Comparison of ENCODE assay signal across 1 cellular context in the genomic region with DNA sequence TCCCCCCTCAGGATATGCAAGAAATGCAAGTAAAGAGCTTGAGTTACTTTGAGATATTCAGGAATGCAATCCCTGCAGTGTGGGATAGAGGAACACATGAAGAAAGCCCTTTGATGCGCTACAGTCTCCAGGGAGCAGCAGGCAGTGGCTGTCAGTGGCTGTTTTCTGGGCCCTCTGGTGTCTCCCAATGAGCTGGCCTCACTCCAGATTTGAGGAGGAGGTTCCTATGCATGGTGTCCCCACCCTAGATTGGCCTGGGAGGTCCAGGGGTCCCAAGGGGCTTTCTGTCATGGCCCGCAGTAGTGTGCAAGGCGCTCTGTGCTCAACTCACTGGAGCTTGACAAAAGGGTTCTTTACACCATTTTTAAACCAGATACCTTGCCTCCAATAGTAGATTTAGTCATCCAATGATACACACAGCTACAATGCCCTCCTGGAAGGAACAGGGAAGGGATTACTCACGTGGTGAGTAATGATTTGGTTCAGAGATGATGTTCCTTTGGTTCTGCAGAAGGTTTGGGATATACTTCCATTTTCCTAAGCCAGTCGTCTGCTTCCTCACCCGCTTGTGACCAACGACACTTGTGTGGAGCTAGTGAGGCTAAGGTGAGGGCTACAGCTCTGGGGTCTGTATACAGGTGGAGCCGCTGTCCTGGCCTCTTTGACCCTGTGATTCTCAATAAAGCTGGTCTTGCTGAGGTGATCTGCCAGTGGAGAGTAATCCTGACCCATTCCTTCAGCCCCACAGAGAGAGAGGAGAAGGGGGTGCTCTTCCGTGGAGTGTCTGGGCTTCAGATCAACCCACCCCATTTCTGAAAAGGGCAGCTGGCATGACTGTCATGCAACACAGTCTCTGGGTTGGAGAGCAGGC.
TF ChIP-seq lines count a peak whose summit lies in the region.

No MANE protein-coding gene starts in this region.

TF ChIP-seq in SK-N-SH, 30 proteins besides CTCF, POLR2A, EP300 and RAD21 (continued from another document):
- TF ChIP-seq, protein P1, sequence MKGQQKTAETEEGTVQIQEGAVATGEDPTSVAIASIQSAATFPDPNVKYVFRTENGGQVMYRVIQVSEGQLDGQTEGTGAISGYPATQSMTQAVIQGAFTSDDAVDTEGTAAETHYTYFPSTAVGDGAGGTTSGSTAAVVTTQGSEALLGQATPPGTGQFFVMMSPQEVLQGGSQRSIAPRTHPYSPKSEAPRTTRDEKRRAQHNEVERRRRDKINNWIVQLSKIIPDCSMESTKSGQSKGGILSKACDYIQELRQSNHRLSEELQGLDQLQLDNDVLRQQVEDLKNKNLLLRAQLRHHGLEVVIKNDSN (IDR thresholded peaks at IDR 0.05; ENCODE audit: borderline replicate concordance, low read depth) = no peak
- no peak for TF ChIP-seq RCOR1 (IDR thresholded peaks at IDR 0.05; ENCODE audit: low read length)
- no peak for TF ChIP-seq GATA2 (CRISPR knock-in tag; IDR thresholded peaks at IDR 0.05)
- no peak for TF ChIP-seq SMC3 (IDR thresholded peaks at IDR 0.05; ENCODE audit: low read depth, low read length)
- TF ChIP-seq ELF1 (IDR thresholded peaks at IDR 0.05) = no peak
